9 cellular contexts compared by ENCODE assay signal in the genomic region with DNA sequence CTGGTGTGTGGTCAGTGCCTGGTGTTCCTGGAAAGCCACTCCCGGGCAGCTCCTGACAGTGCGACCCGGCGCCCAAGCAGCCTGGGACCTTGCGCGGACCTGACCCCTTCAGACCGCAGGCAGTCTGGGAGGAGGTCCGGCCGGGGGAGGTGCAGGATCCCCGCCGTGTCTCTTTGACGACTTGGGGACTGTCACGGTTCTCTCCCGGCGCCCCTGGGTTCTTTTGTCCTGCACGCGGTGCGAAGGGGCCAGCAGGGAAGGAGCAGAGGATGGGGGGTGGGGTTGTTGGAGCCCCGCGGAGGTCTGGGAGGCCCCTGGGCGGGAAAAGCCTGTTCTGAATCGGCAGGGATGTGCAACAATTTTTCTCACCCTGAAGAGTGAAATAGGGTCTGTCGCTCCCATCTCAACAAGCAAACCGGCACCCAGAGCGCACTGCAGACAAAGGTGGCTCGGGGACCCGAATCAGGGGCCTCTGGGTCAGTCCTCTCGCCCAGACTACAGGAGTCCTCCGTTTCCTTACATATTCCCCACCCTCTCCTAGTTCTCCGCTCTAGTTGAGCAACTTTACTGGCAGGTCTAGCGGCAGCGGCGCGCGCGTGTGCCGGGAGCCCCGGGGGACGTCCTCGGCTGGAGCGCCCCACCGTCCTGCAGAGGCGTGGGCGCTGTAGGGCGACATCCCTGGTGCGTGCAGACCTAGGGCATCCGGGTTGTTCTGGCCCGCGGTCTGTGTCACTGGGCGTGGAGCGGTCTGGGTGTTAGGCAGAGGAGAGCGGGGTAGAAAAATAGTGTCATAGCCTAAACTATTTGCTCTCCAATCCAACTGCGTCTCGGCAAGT. TPM values are rescaled to one million over a fixed set of nuclear protein-coding genes. Genes with fewer than 3 reads are reported as not detected.
DNase-seq lines count a peak whose midpoint lies in the region; ATAC-seq and TF ChIP-seq lines count a peak whose summit lies in the region.
"Had no signal": no experiment of that assay in that cellular context is flagged by ENCODE, and none has a peak within 500 bp of the region (broad histone marks: within the 10 kb centered on the region; RNA-seq: fewer than 3 reads in every experiment).

No MANE protein-coding gene starts in this region.

- no peaks in the 10 kb centered on the region for H3K36me3 Mint-ChIP-seq in activated naive CD4-positive, alpha-beta T cell treated with anti-CD3 and anti-CD28 coated beads, Interleukin-2, amount 50 U/mL, for 24 hours

- H3K36me3 ChIP-seq in Karpas-422 (ENCODE audit: insufficient read depth, low read length), result no peaks in the 10 kb centered on the region

- no peaks in the 10 kb centered on the region for H4K20me1 ChIP-seq in Karpas-422 (ENCODE audit: insufficient read depth, low read depth, low read length)

- H3K9me2 ChIP-seq in Karpas-422 (replicated peaks; ENCODE audit: insufficient read depth, low read length), result no peaks in the 10 kb centered on the region

- H3K9me3 ChIP-seq in Karpas-422 (ENCODE audit: low read length), result no peaks in the 10 kb centered on the region

- peaks cover 5% of the 10 kb centered on the region; the same call in 1 of the 2 replicates for H3K4me1 ChIP-seq in Karpas-422 (ENCODE audit: low read length)

- intact Hi-C loops in left cardiac atrium (cut with DNase I), result no loop called here
- intact Hi-C loops in posterior vena cava (cut with DNase I), result loop anchor here (5.0 to 10.0 kb wide), 3 partner anchors 400 to 1118 kb away; no protein-coding TSS in a partner anchor

- no peak overlapping the region for H3K9ac ChIP-seq in Karpas-422 (ENCODE audit: low read length)

- no peak overlapping the region for H3K27ac Mint-ChIP-seq in activated naive CD4-positive, alpha-beta T cell treated with anti-CD3 and anti-CD28 coated beads, Interleukin-2, amount 50 U/mL, for 24 hours

- no peak for TF ChIP-seq EP300 in Ishikawa (IDR thresholded peaks at IDR 0.05; ENCODE audit: borderline replicate concordance)

- H3K27ac ChIP-seq in Karpas-422 (ENCODE audit: low read length), result no peak overlapping the region
- H3K27ac ChIP-seq: C4-2B had no signal

- H3K79me2 ChIP-seq in Karpas-422 (ENCODE audit: low read length), result no peaks in the 10 kb centered on the region

- H3K4me2 ChIP-seq in Karpas-422 (ENCODE audit: low read depth, low read length, poor library complexity, severe bottlenecking), result no peak overlapping the region

- peaks cover 67% of the 10 kb centered on the region for H3K27me3 Mint-ChIP-seq in activated naive CD4-positive, alpha-beta T cell treated with anti-CD3 and anti-CD28 coated beads, Interleukin-2, amount 50 U/mL, for 24 hours

- DNase-seq in NCI-H345 (lab: John Stamatoyannopoulos, UW) (peak; percentile 50), NCI-H345 treated with DMSO at 0.1 percent for 48 hours (lab: John Stamatoyannopoulos, UW; ENCODE audit: unreplicated experiment) (no peak), left cardiac atrium (peak; percentile 71), posterior vena cava (ENCODE audit: low spot score) (peak; percentile 91), Karpas-422 (no peak)

- H3K4me1 Mint-ChIP-seq in activated naive CD4-positive, alpha-beta T cell treated with anti-CD3 and anti-CD28 coated beads, Interleukin-2, amount 50 U/mL, for 24 hours, result peaks cover 27% of the 10 kb centered on the region

- 0 out of 2 replicates have a peak, but pooled peaks cover 3% of the 10 kb centered on the region for H3K27me3 ChIP-seq in Karpas-422 (ENCODE audit: low read length)

- H2AFZ ChIP-seq in Karpas-422 (ENCODE audit: low read length), result no peak overlapping the region

- H3K9me3 Mint-ChIP-seq in activated naive CD4-positive, alpha-beta T cell treated with anti-CD3 and anti-CD28 coated beads, Interleukin-2, amount 50 U/mL, for 24 hours, result no peaks in the 10 kb centered on the region

- TF ChIP-seq RAD21 in Ishikawa (IDR thresholded peaks at IDR 0.05; ENCODE audit: low read depth), result no peak

- peak overlapping the region; percentile 74 for H3K4me3 Mint-ChIP-seq in activated naive CD4-positive, alpha-beta T cell treated with anti-CD3 and anti-CD28 coated beads, Interleukin-2, amount 50 U/mL, for 24 hours

- ATAC-seq in GM21786 (IDR thresholded peaks at IDR 0.05; ENCODE audit: unreplicated experiment) (peak; percentile 18), left cardiac atrium (peak; percentile 46 to 50)

- H3K4me3 ChIP-seq in Karpas-422 (ENCODE audit: low read length), result no peak overlapping the region

TF ChIP-seq in Ishikawa, 13 proteins besides CTCF, POLR2A, EP300 and RAD21:
- TF ChIP-seq EGR1 (IDR thresholded peaks at IDR 0.05), result 0 out of 2 replicates have a peak, but pooled peaks have one; percentile 8
- TF ChIP-seq CREB1 (IDR thresholded peaks at IDR 0.05; ENCODE audit: low read depth), result no peak
- 0 out of 2 replicates have a peak, but pooled peaks have one; percentile 26 for TF ChIP-seq ZBTB7A (IDR thresholded peaks at IDR 0.05; ENCODE audit: low read depth)
- TF ChIP-seq USF1 (IDR thresholded peaks at IDR 0.05), result no peak

RNA-seq across cellular contexts. Expression of gene VCAN, which starts 1.2 kb away (rescaled TPM):
- total RNA-seq in left cardiac atrium, result 100 to 1,000 TPM in 1 of 2 donors, 10 to 100 TPM in 1; 94.1 to 195 TPM
- 100 to 1,000 TPM; 453 to 516 TPM for total RNA-seq in posterior vena cava
- total RNA-seq in Karpas-422 (2014; rRNA removed; shearing (Covaris generic); ENCODE audit: low replicate concordance), result not detected in 2 replicates

Comparison
In these comparisons a context has a peak if more than half of its experiments do, and no peak if none do; other contexts are left out.
1. DNase-seq: peak in NCI-H345 (single experiment), left cardiac atrium (single experiment) and posterior vena cava (single experiment); none in NCI-H345 treated with DMSO at 0.1 percent for 48 hours (single experiment) and Karpas-422 (single experiment).
2. RNA of gene VCAN, which starts 1.2 kb away (total RNA-seq): 453 to 516 TPM in posterior vena cava and 94.1 to 195 TPM in left cardiac atrium; not detected in Karpas-422; every median in the first group is over 10 times any median in the second.
3. intact Hi-C loops: an anchor here in posterior vena cava (5.0 to 10.0 kb wide); none called in left cardiac atrium.